Comparison of ENCODE assay signal across 22 cellular contexts in genomic region chr6:106536357-106536756, GRCh38.
A peak's percentile ranks its signal among the peaks of the same experiment; 100 is the strongest.
DNase-seq lines count a peak whose midpoint lies in the region; ATAC-seq and TF ChIP-seq lines count a peak whose summit lies in the region.
"Had no signal": no experiment of that assay in that cellular context is flagged by ENCODE, and none has a peak within 500 bp of the region (broad histone marks: within the 10 kb centered on the region; RNA-seq: fewer than 3 reads in every experiment).

No MANE protein-coding gene starts in this region.

- no peak overlapping the region for H3K4me3 Mint-ChIP-seq in activated CD8-positive, alpha-beta T cell treated with anti-CD3 and anti-CD28 coated beads for 36 hours
- no peak overlapping the region for H3K4me3 Mint-ChIP-seq in activated CD8-positive, alpha-beta T cell treated with anti-CD3 and anti-CD28 coated beads, Interleukin-2, amount 10 ng/mL, durations not matched to agents 7 days and 5 days
- peak overlapping the region; percentile 67 for H3K4me3 Mint-ChIP-seq in activated T-helper 17 cell treated with anti-CD3 and anti-CD28 coated beads, Interleukin-2, amount 50 U/mL, for 72 hours
- no peak overlapping the region for H3K4me3 Mint-ChIP-seq in memory B cell
- H3K4me3 Mint-ChIP-seq: nephron; T-helper 1 cell treated with Interleukin-12 subunit alpha and Interleukin-12 subunit beta and Interleukin-4 antibody, amounts not matched to agents 30 μg/mL and 1 μg/mL, for 36 hours had no signal

- intact Hi-C loops in activated CD8-positive, alpha-beta T cell treated with anti-CD3 and anti-CD28 coated beads for 36 hours (cut with micrococcal nuclease), result no loop called here

- TF ChIP-seq CTCF in activated CD8-positive, alpha-beta T cell treated with anti-CD3 and anti-CD28 coated beads for 36 hours (IDR thresholded peaks at IDR 0.05), result no peak
- no peak for TF ChIP-seq CTCF in HL-60 (IDR thresholded peaks at IDR 0.05; ENCODE audit: insufficient read depth, low read length)

- H3K4me3 ChIP-seq in HL-60 (replicated peaks; ENCODE audit: insufficient read depth, low read length), result no peak overlapping the region
- H3K4me3 ChIP-seq: SJSA1, tibial nerve had no signal

- peak overlapping the region; percentile 85 for H3K27ac Mint-ChIP-seq in activated CD8-positive, alpha-beta T cell treated with anti-CD3 and anti-CD28 coated beads for 36 hours
- no peak overlapping the region for H3K27ac Mint-ChIP-seq in activated CD8-positive, alpha-beta T cell treated with anti-CD3 and anti-CD28 coated beads, Interleukin-2, amount 10 ng/mL, durations not matched to agents 7 days and 5 days
- H3K27ac Mint-ChIP-seq in activated T-helper 17 cell treated with anti-CD3 and anti-CD28 coated beads, Interleukin-2, amount 50 U/mL, for 72 hours, result peak overlapping the region; percentile 66
- peak overlapping the region; percentile 88 for H3K27ac Mint-ChIP-seq in memory B cell
- H3K27ac Mint-ChIP-seq: nephron; T-helper 1 cell treated with Interleukin-12 subunit alpha and Interleukin-12 subunit beta and Interleukin-4 antibody, amounts not matched to agents 30 μg/mL and 1 μg/mL, for 36 hours had no signal

- no peak for ATAC-seq in activated CD8-positive, alpha-beta T cell treated with anti-CD3 and anti-CD28 coated beads for 36 hours
- ATAC-seq in activated CD8-positive, alpha-beta T cell treated with anti-CD3 and anti-CD28 coated beads, Interleukin-2, amount 10 ng/mL, durations not matched to agents 7 days and 5 days, result no peak
- no peak for ATAC-seq in activated T-helper 17 cell treated with anti-CD3 and anti-CD28 coated beads, Interleukin-2, amount 50 U/mL, for 72 hours (replicated peaks)
- ATAC-seq in memory B cell (ENCODE audit: low read depth), result no peak

- no peaks in the 10 kb centered on the region for H3K27me3 ChIP-seq in HL-60 (ENCODE audit: insufficient read depth, poor library complexity, severe bottlenecking)
- H3K27me3 ChIP-seq: SJSA1, tibial nerve had no signal

- no peaks in the 10 kb centered on the region for H3K27me3 Mint-ChIP-seq in activated CD8-positive, alpha-beta T cell treated with anti-CD3 and anti-CD28 coated beads for 36 hours
- H3K27me3 Mint-ChIP-seq in activated CD8-positive, alpha-beta T cell treated with anti-CD3 and anti-CD28 coated beads, Interleukin-2, amount 10 ng/mL, durations not matched to agents 7 days and 5 days (ENCODE audit: low read depth), result no peaks in the 10 kb centered on the region
- H3K27me3 Mint-ChIP-seq in activated T-helper 17 cell treated with anti-CD3 and anti-CD28 coated beads, Interleukin-2, amount 50 U/mL, for 72 hours, result no peaks in the 10 kb centered on the region
- no peaks in the 10 kb centered on the region for H3K27me3 Mint-ChIP-seq in memory B cell

- H3K36me3 Mint-ChIP-seq in activated CD8-positive, alpha-beta T cell treated with anti-CD3 and anti-CD28 coated beads for 36 hours (ENCODE audit: low read depth), result peaks cover 41% of the 10 kb centered on the region
- H3K36me3 Mint-ChIP-seq in activated CD8-positive, alpha-beta T cell treated with anti-CD3 and anti-CD28 coated beads, Interleukin-2, amount 10 ng/mL, durations not matched to agents 7 days and 5 days (ENCODE audit: low read depth), result peaks cover 77% of the 10 kb centered on the region
- H3K36me3 Mint-ChIP-seq in activated T-helper 17 cell treated with anti-CD3 and anti-CD28 coated beads, Interleukin-2, amount 50 U/mL, for 72 hours (ENCODE audit: low read depth), result peaks cover 96% of the 10 kb centered on the region
- H3K36me3 Mint-ChIP-seq in memory B cell, result peaks cover 43% of the 10 kb centered on the region

- no peak for DNase-seq in activated CD8-positive, alpha-beta T cell treated with anti-CD3 and anti-CD28 coated beads for 36 hours
- no peak for DNase-seq in activated CD8-positive, alpha-beta T cell treated with anti-CD3 and anti-CD28 coated beads, Interleukin-2, amount 10 ng/mL, durations not matched to agents 7 days and 5 days
- no peak for DNase-seq in HL-60 (ENCODE audit: low read depth in 1 of 2, low spot score in 1 of 2)
- DNase-seq in memory B cell (ENCODE audit: low spot score in 2 of 2), result no peak
- DNase-seq in activated gamma-delta T cell (lab: John Stamatoyannopoulos, UW), result no peak
- DNase-seq in HuH-7.5 (ENCODE audit: low spot score), result no peak
- DNase-seq in NCI-H345 (lab: John Stamatoyannopoulos, UW), result no peak
- DNase-seq: activated CD4-positive, alpha-beta T cell treated with anti-CD3 and anti-CD28 coated beads for 1 hour; cerebellar nuclear complex; DMS79; GF-D8; kidney; midbrain; NCI-H1105; NCI-H2029; NCI-H69; RPMI8226 had no signal

- no peaks in the 10 kb centered on the region for H3K9me3 Mint-ChIP-seq in activated CD8-positive, alpha-beta T cell treated with anti-CD3 and anti-CD28 coated beads for 36 hours
- no peaks in the 10 kb centered on the region for H3K9me3 Mint-ChIP-seq in activated CD8-positive, alpha-beta T cell treated with anti-CD3 and anti-CD28 coated beads, Interleukin-2, amount 10 ng/mL, durations not matched to agents 7 days and 5 days (ENCODE audit: insufficient read depth)
- no peaks in the 10 kb centered on the region for H3K9me3 Mint-ChIP-seq in activated T-helper 17 cell treated with anti-CD3 and anti-CD28 coated beads, Interleukin-2, amount 50 U/mL, for 72 hours
- peaks cover 1% of the 10 kb centered on the region for H3K9me3 Mint-ChIP-seq in memory B cell
- H3K9me3 Mint-ChIP-seq: nephron; T-helper 1 cell treated with Interleukin-12 subunit alpha and Interleukin-12 subunit beta and Interleukin-4 antibody, amounts not matched to agents 30 μg/mL and 1 μg/mL, for 36 hours had no signal

- peak overlapping the region; percentile 43 for H3K27ac ChIP-seq in HL-60 (replicated peaks)
- H3K27ac ChIP-seq: SJSA1, tibial nerve had no signal

- H3K4me1 Mint-ChIP-seq in activated CD8-positive, alpha-beta T cell treated with anti-CD3 and anti-CD28 coated beads for 36 hours (ENCODE audit: low read depth), result peaks cover 63% of the 10 kb centered on the region
- peaks cover 50% of the 10 kb centered on the region for H3K4me1 Mint-ChIP-seq in activated CD8-positive, alpha-beta T cell treated with anti-CD3 and anti-CD28 coated beads, Interleukin-2, amount 10 ng/mL, durations not matched to agents 7 days and 5 days (ENCODE audit: low read depth)
- peaks cover 63% of the 10 kb centered on the region for H3K4me1 Mint-ChIP-seq in activated T-helper 17 cell treated with anti-CD3 and anti-CD28 coated beads, Interleukin-2, amount 50 U/mL, for 72 hours
- peaks cover 49% of the 10 kb centered on the region for H3K4me1 Mint-ChIP-seq in memory B cell
- H3K4me1 Mint-ChIP-seq: nephron had no signal

- POLR2A ChIA-PET in activated CD8-positive, alpha-beta T cell treated with anti-CD3 and anti-CD28 coated beads for 36 hours (lab: Charles Lee), result interaction anchor here (0.6 to 5.6 kb wide), 4 partner anchors 9 to 452 kb away, joined by 3 to 65 read pairs (median 8); no protein-coding TSS in a partner anchor
- POLR2A ChIA-PET in activated CD8-positive, alpha-beta T cell treated with anti-CD3 and anti-CD28 coated beads, Interleukin-2, amount 10 ng/mL, durations not matched to agents 7 days and 5 days (lab: Charles Lee), result no interaction called here

- CTCF ChIA-PET in activated CD8-positive, alpha-beta T cell treated with anti-CD3 and anti-CD28 coated beads for 36 hours (lab: Charles Lee), result interaction anchor here (1.1 to 1.5 kb wide), 6 partner anchors 10 to 30 kb away, joined by 3 to 5 read pairs (median 4); no protein-coding TSS in a partner anchor
- CTCF ChIA-PET in activated CD8-positive, alpha-beta T cell treated with anti-CD3 and anti-CD28 coated beads, Interleukin-2, amount 10 ng/mL, durations not matched to agents 7 days and 5 days (lab: Charles Lee), result interaction anchor here (1.2 to 2.3 kb wide), 4 partner anchors 14 to 72 kb away, joined by 3 to 12 read pairs (median 3); no protein-coding TSS in a partner anchor
